Comparison of ENCODE assay signal across 8 cellular contexts in genomic region chr2:241985161-241985985, GRCh38.
DNase-seq lines count a peak whose midpoint lies in the region; ATAC-seq and TF ChIP-seq lines count a peak whose summit lies in the region.
"Not testable (repeated sequence)": the region's sequence is repeated elsewhere in the genome, so short reads cannot be mapped to it uniquely, and the experiment has no call there.

No MANE protein-coding gene starts in this region.

- H3K27ac Mint-ChIP-seq in CD8-positive, alpha-beta memory T cell = peak overlapping the region; percentile 84 to 98 (median 92)
- H3K27ac Mint-ChIP-seq in effector memory CD8-positive, alpha-beta T cell = peak overlapping the region; percentile 85 to 90
- H3K27ac Mint-ChIP-seq in natural killer cell = peak overlapping the region; percentile 48 to 83

- not testable (repeated sequence) for TF ChIP-seq CTCF in natural killer cell (IDR thresholded peaks at IDR 0.05); stomach (IDR thresholded peaks at IDR 0.05)

- not testable (repeated sequence) for H3K9me3 Mint-ChIP-seq in CD8-positive, alpha-beta memory T cell; effector memory CD8-positive, alpha-beta T cell; natural killer cell

- H3K4me1 Mint-ChIP-seq in CD8-positive, alpha-beta memory T cell = peaks cover 21 to 30% (median 25%) of the 10 kb centered on the region in 3 donors
- H3K4me1 Mint-ChIP-seq in effector memory CD8-positive, alpha-beta T cell (ENCODE audit: low read depth in 2 of 2) = peaks cover 15 to 19% of the 10 kb centered on the region in 2 donors
- H3K4me1 Mint-ChIP-seq in natural killer cell = peaks cover 0 to 20% of the 10 kb centered on the region in 2 donors

- intact Hi-C loops in natural killer cell (cut with micrococcal nuclease); stomach (cut with DNase I; ENCODE audit: low total_unique reads): not testable (repeated sequence)

- H3K9me3 ChIP-seq in CD8-positive, alpha-beta memory T cell (ENCODE audit: low read length); stomach: not testable (repeated sequence)

- POLR2A ChIA-PET in CD8-positive, alpha-beta memory T cell (lab: Charles Lee) = interaction anchor here (0.6 kb wide), 1 partner anchor 21 kb away, joined by 4 read pairs; no protein-coding TSS in a partner anchor

- peak overlapping the region; percentile 20 for H3K4me3 ChIP-seq in CD8-positive, alpha-beta memory T cell (ENCODE audit: low read length)
- not testable (repeated sequence) for H3K4me3 ChIP-seq in stomach

- DNase-seq in CD8-positive, alpha-beta memory T cell = peak; percentile 51 to 89 (median 72)
- DNase-seq in T-helper 9 cell (peak; percentile 53), activated gamma-delta T cell (lab: John Stamatoyannopoulos, UW) (peak; percentile 73), natural killer cell (peak; percentile 49), stomach (peak; percentile 27)
- peak; percentile 56 for DNase-seq in activated CD8-positive, alpha-beta memory T cell treated with anti-CD3 and anti-CD28 coated beads for 24 hours
- peak; percentile 67 to 71 (median 67) for DNase-seq in effector memory CD8-positive, alpha-beta T cell
- peak; percentile 44 for DNase-seq in stimulated activated CD8-positive, alpha-beta memory T cell treated with anti-CD3 and anti-CD28 coated beads, Interleukin-12 subunit alpha, Interleukin-12 subunit beta, amount 100 ng/mL, for 1 hour (ENCODE audit: low read depth)

- H3K36me3 Mint-ChIP-seq in CD8-positive, alpha-beta memory T cell; effector memory CD8-positive, alpha-beta T cell (ENCODE audit: insufficient read depth); natural killer cell: not testable (repeated sequence)

- H3K36me3 ChIP-seq in CD8-positive, alpha-beta memory T cell (ENCODE audit: insufficient read depth, low read length); stomach: not testable (repeated sequence)

- H3K4me1 ChIP-seq in CD8-positive, alpha-beta memory T cell (ENCODE audit: insufficient read depth, low read length) = peaks cover 16% of the 10 kb centered on the region
- not testable (repeated sequence) for H3K4me1 ChIP-seq in stomach

- CTCF ChIA-PET in CD8-positive, alpha-beta memory T cell (lab: Charles Lee) = interaction anchor here (1.0 to 1.8 kb wide), 2 partner anchors 34 to 117 kb away, joined by 3 to 5 read pairs; no protein-coding TSS in a partner anchor

- ATAC-seq in effector memory CD8-positive, alpha-beta T cell (replicated peaks) = peak; percentile 100
- ATAC-seq in natural killer cell = peak; percentile 80 to 98 (median 95)

- H3K4me3 Mint-ChIP-seq in CD8-positive, alpha-beta memory T cell = peak overlapping the region; percentile 5 to 71 (median 27)
- peak overlapping the region; percentile 18 to 21 for H3K4me3 Mint-ChIP-seq in effector memory CD8-positive, alpha-beta T cell
- H3K4me3 Mint-ChIP-seq in natural killer cell = peak overlapping the region; percentile 17

- not testable (repeated sequence) for TF ChIP-seq POLR2A in stomach (IDR thresholded peaks at IDR 0.05)

- H3K27ac ChIP-seq in CD8-positive, alpha-beta memory T cell (ENCODE audit: low read depth, low read length); stomach: not testable (repeated sequence)

- WGBS in stomach, 5 donors = 72 to 77% (median 76%) methylated on average over 15 to 46 of the region's 46 CpGs

- not testable (repeated sequence) for TF ChIP-seq EP300 in stomach (IDR thresholded peaks at IDR 0.05)

- not testable (repeated sequence) for H3K27me3 Mint-ChIP-seq in CD8-positive, alpha-beta memory T cell; effector memory CD8-positive, alpha-beta T cell; natural killer cell (ENCODE audit: low read depth in 2 of 2)

- not testable (repeated sequence) for H3K27me3 ChIP-seq in CD8-positive, alpha-beta memory T cell (ENCODE audit: insufficient read depth, low read length, poor library complexity, severe bottlenecking); stomach
